Comparison of ENCODE assay signal across 8 cellular contexts in the genomic region with DNA sequence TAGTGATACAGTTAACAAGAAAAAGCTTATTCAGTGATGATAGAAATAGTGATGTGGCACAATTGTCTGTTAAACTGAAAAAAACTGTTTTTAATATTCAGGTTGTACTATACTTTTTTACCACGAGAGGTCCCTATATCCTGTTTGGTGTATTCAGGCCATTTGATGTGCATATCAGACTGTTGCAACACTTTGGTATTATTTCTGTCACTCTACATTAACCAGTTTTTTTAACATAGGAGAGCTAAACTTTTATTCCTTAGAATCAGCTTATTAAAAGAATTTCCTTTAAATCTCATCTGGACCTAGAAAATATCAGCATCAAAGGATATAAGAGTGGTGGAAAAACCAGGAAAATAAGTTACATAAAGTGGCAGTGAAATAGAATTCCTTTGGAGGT. TPM values are rescaled to one million over a fixed set of nuclear protein-coding genes. Genes with fewer than 3 reads are reported as not detected.
DNase-seq lines count a peak whose midpoint lies in the region; ATAC-seq and TF ChIP-seq lines count a peak whose summit lies in the region.

No MANE protein-coding gene starts in this region.

- TF ChIP-seq POLR2A in right lobe of liver (IDR thresholded peaks at IDR 0.05), result no peak

- no peaks in the 10 kb centered on the region for H3K9me3 ChIP-seq in right lobe of liver

- no peaks in the 10 kb centered on the region for H3K36me3 ChIP-seq in right lobe of liver

- no peaks in the 10 kb centered on the region for H3K27me3 ChIP-seq in right lobe of liver

- H3K27ac ChIP-seq in caudate nucleus (ENCODE audit: low read depth, low read length), result peak overlapping the region; percentile 40
- no peak overlapping the region for H3K27ac ChIP-seq in right lobe of liver

- WGBS in right lobe of liver (ENCODE audit: insufficient coverage, low coverage, low lambda C conversion rate, missing lambda C conversion rate), result 0% methylated on average over 1 of the region's 1 CpG

- DNase-seq in DMS114 treated with DMSO at 0.1 percent for 48 hours (lab: John Stamatoyannopoulos, UW; ENCODE audit: unreplicated experiment) (peak; percentile 36), NCI-H748 treated with DMSO at 0.1 percent for 48 hours (lab: John Stamatoyannopoulos, UW) (peak; percentile 19), caudate nucleus (lab: John Stamatoyannopoulos, UW) (peak in 1 of 61 donors; percentile 7), right lobe of liver (no peak), T1000 (lab: John Stamatoyannopoulos, UW) (no peak), DMS79 treated with DMSO at 0.1 percent for 48 hours (lab: John Stamatoyannopoulos, UW) (no peak)

- ATAC-seq in GM21576 (IDR thresholded peaks at IDR 0.05; ENCODE audit: unreplicated experiment) (peak; percentile 63), right lobe of liver (peak; percentile 73 to 92 (median 78)), GM18870 (IDR thresholded peaks at IDR 0.05; ENCODE audit: unreplicated experiment) (no peak)

- TF ChIP-seq CTCF in right lobe of liver (IDR thresholded peaks at IDR 0.05), result peak; percentile 58 to 66 (median 59)

- no peak overlapping the region for H3K4me3 ChIP-seq in right lobe of liver

- no peaks in the 10 kb centered on the region for H3K4me1 ChIP-seq in right lobe of liver

- intact Hi-C loops in right lobe of liver (cut with DNase I), result no loop called here

RNA-seq across cellular contexts. Expression of gene TSPYL4, which starts 36.8 kb away (rescaled TPM):
- 1 to 10 TPM; 2.7 to 8.5 (median 3.5) TPM for total RNA-seq in right lobe of liver

Comparison
In these comparisons a context has a peak if more than half of its experiments do, and no peak if none do; other contexts are left out.
1. DNase-seq: peak in DMS114 treated with DMSO at 0.1 percent for 48 hours (single experiment) and NCI-H748 treated with DMSO at 0.1 percent for 48 hours (single experiment); none in right lobe of liver (0 of 3), T1000 (single experiment) and DMS79 treated with DMSO at 0.1 percent for 48 hours (single experiment).